Comparison of ENCODE assay signal across 23 cellular contexts in the genomic region with DNA sequence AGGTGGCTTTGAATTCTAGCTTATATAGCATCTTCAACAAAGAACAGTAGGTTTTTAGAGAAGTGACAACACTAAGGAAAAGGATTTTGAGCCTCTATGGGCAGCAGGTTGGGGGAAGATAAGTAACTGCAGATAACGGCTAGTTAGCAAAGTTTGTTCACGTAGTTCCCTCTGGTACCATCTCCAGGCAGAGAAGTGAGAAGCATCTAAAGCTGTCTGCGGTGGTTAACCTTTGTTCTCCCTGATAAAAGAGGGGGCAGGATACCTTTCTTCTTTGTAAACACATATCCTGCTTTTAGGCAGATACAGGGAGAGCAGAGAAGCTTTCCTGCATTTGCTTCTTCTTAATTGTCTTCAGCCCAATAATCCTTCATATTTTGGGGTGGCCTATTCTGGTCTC.
DNase-seq lines count a peak whose midpoint lies in the region; ATAC-seq and TF ChIP-seq lines count a peak whose summit lies in the region.
"Had no signal": no experiment of that assay in that cellular context is flagged by ENCODE, and none has a peak within 500 bp of the region (broad histone marks: within the 10 kb centered on the region; RNA-seq: fewer than 3 reads in every experiment).

No MANE protein-coding gene starts in this region.

- peaks cover 6% of the 10 kb centered on the region for H3K4me1 ChIP-seq in right cardiac atrium (ENCODE audit: control insufficient read depth, insufficient read depth, low read length)
- no peaks in the 10 kb centered on the region for H3K4me1 ChIP-seq in fibroblast of lung (ENCODE audit: control insufficient read depth, extremely low read depth, insufficient read depth, low read length)
- H3K4me1 ChIP-seq in skeletal muscle satellite cell (ENCODE audit: control insufficient read depth, insufficient read depth, low read length), result peaks cover 21% of the 10 kb centered on the region
- peaks cover 20% of the 10 kb centered on the region for H3K4me1 ChIP-seq in vagina
- H3K4me1 ChIP-seq: adrenal gland, parathyroid adenoma had no signal

- no peak for TF ChIP-seq POLR2A in vagina (IDR thresholded peaks at IDR 0.05)

- H3K36me3 ChIP-seq in fibroblast of lung (ENCODE audit: control insufficient read depth, insufficient read depth, low read length), result no peaks in the 10 kb centered on the region
- H3K36me3 ChIP-seq in skeletal muscle satellite cell (ENCODE audit: insufficient read depth, low read length), result no peaks in the 10 kb centered on the region
- H3K36me3 ChIP-seq in vagina, result no peaks in the 10 kb centered on the region
- H3K36me3 ChIP-seq: adrenal gland, cardiac muscle cell had no signal

- WGBS in right cardiac atrium, result 31% methylated on average over 3 of the region's 3 CpGs

- H3K9ac ChIP-seq in fibroblast of lung (ENCODE audit: insufficient read depth, low read length) (no peak overlapping the region), skeletal muscle satellite cell (ENCODE audit: low read depth, low read length) (peak overlapping the region; percentile 26)
- H3K9ac ChIP-seq: parathyroid adenoma had no signal

- intact Hi-C loops in right cardiac atrium (cut with DNase I), result no loop called here
- intact Hi-C loops in cardiac septum (cut with DNase I), result no loop called here
- intact Hi-C loops in vagina (cut with DNase I), result loop anchor here (5.0 kb wide), 1 partner anchor 436 kb away; no protein-coding TSS in a partner anchor

- H3K4me3 ChIP-seq in right cardiac atrium (ENCODE audit: low read length) (no peak overlapping the region), fibroblast of lung (replicated peaks in 1 of 4; ENCODE audit: control extremely low read depth in 1 of 4, insufficient read depth in 1 of 4, low read depth in 3 of 4, low read length in 4 of 4) (no peak overlapping the region), skeletal muscle satellite cell (ENCODE audit: low read length) (peak overlapping the region; percentile 54), vagina (no peak overlapping the region)
- H3K4me3 ChIP-seq: adrenal gland, cardiac muscle cell, GM12878 had no signal

- H3K9me3 ChIP-seq in right cardiac atrium (ENCODE audit: control insufficient read depth, low read length), result no peaks in the 10 kb centered on the region
- H3K9me3 ChIP-seq in fibroblast of lung (ENCODE audit: control insufficient read depth, insufficient read depth, low read depth, low read length), result no peaks in the 10 kb centered on the region
- H3K9me3 ChIP-seq in skeletal muscle satellite cell (replicated peaks; ENCODE audit: low read length), result no peaks in the 10 kb centered on the region
- no peaks in the 10 kb centered on the region for H3K9me3 ChIP-seq in vagina
- H3K9me3 ChIP-seq: adrenal gland had no signal

- H2AFZ ChIP-seq in fibroblast of lung (ENCODE audit: low read length), result no peak overlapping the region
- H2AFZ ChIP-seq: parathyroid adenoma had no signal

- no peak for TF ChIP-seq CTCF in fibroblast of lung (conservative IDR thresholded peaks at IDR 0.05 in 1 of 2, IDR thresholded peaks at IDR 0.05 in 1 of 2; ENCODE audit: low read depth in 1 of 2, low read length in 2 of 2)
- TF ChIP-seq CTCF in vagina (IDR thresholded peaks at IDR 0.05), result no peak

- no peaks in the 10 kb centered on the region for H3K79me2 ChIP-seq in fibroblast of lung (ENCODE audit: control insufficient read depth, insufficient read depth, low read length)
- H3K79me2 ChIP-seq: parathyroid adenoma had no signal

- peak overlapping the region; percentile 70 for H3K27ac ChIP-seq in right cardiac atrium (ENCODE audit: low read length)
- H3K27ac ChIP-seq in fibroblast of lung (ENCODE audit: insufficient read depth, low read length), result no peak overlapping the region
- H3K27ac ChIP-seq in vagina, result peak overlapping the region; percentile 51
- H3K27ac ChIP-seq: cardiac muscle cell, parathyroid adenoma had no signal

- no peaks in the 10 kb centered on the region for H3K27me3 ChIP-seq in right cardiac atrium (ENCODE audit: control insufficient read depth, insufficient read depth)
- H3K27me3 ChIP-seq in fibroblast of lung (ENCODE audit: control insufficient read depth, insufficient read depth, low read length), result no peaks in the 10 kb centered on the region
- H3K27me3 ChIP-seq in skeletal muscle satellite cell (ENCODE audit: control insufficient read depth, insufficient read depth, low read length), result no peaks in the 10 kb centered on the region
- no peaks in the 10 kb centered on the region for H3K27me3 ChIP-seq in vagina
- H3K27me3 ChIP-seq: adrenal gland, cardiac muscle cell had no signal

- peak overlapping the region; percentile 52 for H3K4me2 ChIP-seq in fibroblast of lung (ENCODE audit: extremely low read depth, insufficient read depth, low read length)
- peak overlapping the region; percentile 80 for H3K4me2 ChIP-seq in skeletal muscle satellite cell (ENCODE audit: low read length)

- no peaks in the 10 kb centered on the region for H4K20me1 ChIP-seq in fibroblast of lung (ENCODE audit: control insufficient read depth, extremely low read depth, insufficient read depth, low read length)

- no peak for ATAC-seq in right cardiac atrium
- ATAC-seq: GM12878; natural killer cell treated with Interleukin-12 subunit alpha and Interleukin-12 subunit beta and Interleukin-15 and Interleukin-18, amount 100 ng/mL, for 72 hours had no signal

- DNase-seq in right cardiac atrium (no peak), cardiac septum (ENCODE audit: low spot score) (no peak), fibroblast of lung (ENCODE audit: low read depth in 2 of 2) (no peak), vagina (ENCODE audit: extremely low spot score in 2 of 2) (no peak), T-helper 1 cell (no peak), NCI-H1092 treated with DMSO at 0.1 percent for 48 hours (lab: John Stamatoyannopoulos, UW) (no peak), NCI-H524 treated with DMSO at 0.1 percent for 48 hours (lab: John Stamatoyannopoulos, UW) (no peak)
- DNase-seq: activated CD4-positive, alpha-beta T cell treated with anti-CD3 and anti-CD28 coated beads for 1 hour; activated CD8-positive, alpha-beta memory T cell treated with anti-CD3 and anti-CD28 coated beads for 24 hours; activated naive CD4-positive, alpha-beta T cell; activated T-cell treated with anti-CD3 and anti-CD28 coated beads, Interleukin-2, amount 50 U/mL, for 24 hours; C1 segment of cervical spinal cord; Calu3; H9; NCI-H1694 treated with DMSO at 0.1 percent for 48 hours; NCI-H748 treated with DMSO at 0.1 percent for 48 hours; stimulated activated CD4-positive, alpha-beta T cell treated with anti-CD3 and anti-CD28 coated beads, Interleukin-1b, Interleukin-23, amount 100 ng/mL, for 48 hours had no signal
